Comparison of ENCODE assay signal across 7 cellular contexts in the genomic region with DNA sequence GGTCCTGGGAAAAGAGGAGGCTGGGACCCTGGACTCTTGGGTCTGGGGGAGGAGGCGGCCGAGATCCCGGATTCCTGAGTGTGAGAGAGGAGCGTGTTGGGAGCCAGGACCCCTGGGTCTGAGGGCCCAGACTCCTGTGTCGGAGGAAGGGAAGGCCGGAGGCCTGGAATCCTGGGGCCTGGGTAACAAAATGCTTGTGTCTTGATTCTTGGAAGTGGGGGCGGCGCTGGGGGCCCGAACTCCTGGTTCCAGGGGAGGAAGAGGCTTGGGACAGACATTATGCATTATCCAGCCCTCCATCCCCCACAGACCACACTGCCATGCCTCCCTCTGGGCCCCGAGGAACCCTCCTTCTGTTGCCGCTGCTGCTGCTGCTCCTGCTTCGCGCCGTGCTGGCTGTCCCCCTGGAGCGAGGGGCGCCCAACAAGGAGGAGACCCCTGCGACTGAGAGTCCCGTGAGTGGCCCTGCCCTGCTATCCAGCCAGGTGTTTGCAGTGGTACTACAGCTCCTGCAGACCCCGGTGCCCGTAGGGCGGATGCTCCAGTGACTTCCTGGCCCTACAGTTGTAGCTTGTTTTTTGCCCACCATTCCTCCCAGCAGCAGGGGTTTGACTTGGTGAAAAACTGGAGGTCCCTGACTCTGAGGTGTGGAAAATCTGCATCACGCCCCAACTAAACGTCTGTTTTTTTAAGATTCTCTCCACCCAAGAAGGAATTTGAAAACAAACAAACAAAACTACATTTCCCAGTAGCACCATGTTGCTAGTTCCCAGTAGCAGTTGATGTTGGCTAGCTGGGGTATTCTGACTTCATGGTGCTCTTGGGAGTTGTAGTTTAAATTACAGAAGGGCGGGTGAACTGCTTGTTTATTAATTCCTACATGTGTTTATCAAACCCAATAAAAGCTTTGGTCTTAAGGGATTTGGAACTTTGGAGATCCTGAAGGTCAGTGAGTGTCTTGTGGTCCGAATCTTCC. TPM values are rescaled to one million over a fixed set of nuclear protein-coding genes. Genes with fewer than 3 reads are reported as not detected.
DNase-seq lines count a peak whose midpoint lies in the region; ATAC-seq and TF ChIP-seq lines count a peak whose summit lies in the region.

No MANE protein-coding gene starts in this region.

- H3K9ac ChIP-seq in KMS-11 = peak overlapping the region; percentile 50; the same call in 1 of the 2 replicates

- H3K27me3 ChIP-seq in GM06990 (replicated peaks; ENCODE audit: control insufficient read depth, insufficient read depth, low read length) (no peaks in the 10 kb centered on the region), KMS-11 (ENCODE audit: insufficient read depth, low read depth) (no peaks in the 10 kb centered on the region)

- peaks cover 7% of the 10 kb centered on the region for H3K36me3 ChIP-seq in GM06990 (ENCODE audit: control insufficient read depth, insufficient read depth, low read length)
- H3K36me3 ChIP-seq in KMS-11 (ENCODE audit: insufficient read depth) = no peaks in the 10 kb centered on the region

- H3K27ac Mint-ChIP-seq in glutamatergic neuron (ENCODE audit: unreplicated experiment) = peak overlapping the region; percentile 92
- peak overlapping the region; percentile 98 for H3K27ac Mint-ChIP-seq in progenitor cell of endocrine pancreas

- peaks cover 5% of the 10 kb centered on the region for H3K4me1 Mint-ChIP-seq in glutamatergic neuron (ENCODE audit: low read depth, unreplicated experiment)
- peaks cover 13% of the 10 kb centered on the region for H3K4me1 Mint-ChIP-seq in progenitor cell of endocrine pancreas (ENCODE audit: low read depth)

- peaks cover 12% of the 10 kb centered on the region for H3K4me1 ChIP-seq in KMS-11 (ENCODE audit: low read depth, poor library complexity, severe bottlenecking)

- no peaks in the 10 kb centered on the region for H4K20me1 ChIP-seq in KMS-11 (ENCODE audit: insufficient read depth)

- H3K36me3 Mint-ChIP-seq in glutamatergic neuron (ENCODE audit: unreplicated experiment) (no peaks in the 10 kb centered on the region), progenitor cell of endocrine pancreas (ENCODE audit: insufficient read depth) (peaks cover 10% of the 10 kb centered on the region)

- TF ChIP-seq CTCF in GM06990 (IDR thresholded peaks at IDR 0.05; ENCODE audit: insufficient read depth, low read length, poor library complexity, severe bottlenecking) = no peak
- no peak for TF ChIP-seq CTCF in KMS-11 (conservative IDR thresholded peaks at IDR 0.05; ENCODE audit: low read depth, low read length)
- no peak for TF ChIP-seq CTCF in glutamatergic neuron (IDR thresholded peaks at IDR 0.05; ENCODE audit: partially characterized antibody, unreplicated experiment)
- TF ChIP-seq CTCF in progenitor cell of endocrine pancreas (IDR thresholded peaks at IDR 0.05; ENCODE audit: unreplicated experiment) = no peak

- H3K4me3 Mint-ChIP-seq in glutamatergic neuron (ENCODE audit: unreplicated experiment) (peak overlapping the region; percentile 98), progenitor cell of endocrine pancreas (ENCODE audit: low read depth) (peak overlapping the region; percentile 97)

- H3K4me3 ChIP-seq in GM06990 (replicated peaks; ENCODE audit: low read depth, low read length) = peak overlapping the region; percentile 73
- H3K4me3 ChIP-seq in KMS-11 (IDR thresholded peaks at IDR 0.05; ENCODE audit: insufficient read depth, low read depth, low read length) = no peak overlapping the region

- H2AFZ ChIP-seq in KMS-11 (ENCODE audit: low read depth) = peak overlapping the region; percentile 88; the same call in 1 of the 2 replicates

- DNase-seq in GM06990 (ENCODE audit: extremely low read depth, insufficient read length) (no peak), glutamatergic neuron (no peak), progenitor cell of endocrine pancreas (ENCODE audit: low spot score, unreplicated experiment) (no peak), HK-2 (ENCODE audit: unreplicated experiment) (no peak)
- peak; percentile 26 for DNase-seq in activated naive CD4-positive, alpha-beta T cell treated with anti-CD3 and anti-CD28 coated beads, Interleukin-2, amount 50 U/mL, for 16 hours

- H3K27ac ChIP-seq in KMS-11 = peak overlapping the region; percentile 76; the same call in 1 of the 2 replicates

- peak overlapping the region; percentile 68 for H3K4me2 ChIP-seq in KMS-11

- H3K9me3 Mint-ChIP-seq in glutamatergic neuron (ENCODE audit: unreplicated experiment) (peaks cover 5% of the 10 kb centered on the region), progenitor cell of endocrine pancreas (ENCODE audit: low read depth) (no peaks in the 10 kb centered on the region)

- no peak for ATAC-seq in GM18517 (IDR thresholded peaks at IDR 0.05; ENCODE audit: unreplicated experiment)

- peaks cover 13% of the 10 kb centered on the region for H3K27me3 Mint-ChIP-seq in glutamatergic neuron (ENCODE audit: unreplicated experiment)
- no peaks in the 10 kb centered on the region for H3K27me3 Mint-ChIP-seq in progenitor cell of endocrine pancreas

- H3K79me2 ChIP-seq in KMS-11 (ENCODE audit: insufficient read depth, low read depth) = no peaks in the 10 kb centered on the region

RNA-seq across cellular contexts. Expression of a gene that starts 0.7 kb away (rescaled TPM):
- total RNA-seq in glutamatergic neuron (ENCODE audit: unreplicated experiment) (115 TPM), progenitor cell of endocrine pancreas (149 and 165 TPM in 2 replicates)

RNA-seq across cellular contexts. Expression of a gene that starts 2.2 kb away (rescaled TPM):
- total RNA-seq in glutamatergic neuron (ENCODE audit: unreplicated experiment) (not detected), progenitor cell of endocrine pancreas (0.46 TPM in 1 of 2 replicates, not detected in the other)

RNA-seq across cellular contexts. Expression of a gene that starts 28.5 kb away (rescaled TPM):
- total RNA-seq in glutamatergic neuron (ENCODE audit: unreplicated experiment) = 106 TPM
- 44.5 and 48.9 TPM in 2 replicates for total RNA-seq in progenitor cell of endocrine pancreas

RNA-seq across cellular contexts. Expression of a gene that starts 32.3 kb away (rescaled TPM):
- total RNA-seq in glutamatergic neuron (ENCODE audit: unreplicated experiment) (9.4 TPM), progenitor cell of endocrine pancreas (8.5 and 11.7 TPM in 2 replicates)

RNA-seq across cellular contexts. Expression of a gene that starts 32.7 kb away (rescaled TPM):
- not detected for total RNA-seq in glutamatergic neuron (ENCODE audit: unreplicated experiment)
- 1.1 and 1.8 TPM in 2 replicates for total RNA-seq in progenitor cell of endocrine pancreas
